ENCODE assay signal across 19 cellular contexts in the genomic region with DNA sequence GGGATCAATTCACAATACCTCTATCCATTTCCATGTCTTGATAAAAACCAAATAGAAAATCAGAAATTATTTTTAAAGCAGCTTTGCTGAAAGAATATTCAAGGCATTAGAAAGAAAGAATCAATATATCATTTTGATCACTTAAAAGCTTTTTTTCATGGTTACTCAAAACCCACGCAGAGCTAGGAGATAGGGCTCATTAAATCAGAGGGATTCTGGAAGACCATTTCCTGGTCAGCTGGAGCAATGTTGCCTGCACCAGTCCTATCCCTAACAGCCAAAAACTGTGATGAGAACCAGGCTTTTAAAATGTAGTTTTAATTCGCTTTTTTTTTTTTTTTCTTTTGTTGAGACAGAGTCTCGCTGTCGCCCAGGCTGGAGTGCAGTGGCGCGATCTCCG.
A peak's percentile ranks its signal among the peaks of the same experiment; 100 is the strongest.
DNase-seq lines count a peak whose midpoint lies in the region; ATAC-seq, FAIRE-seq and TF ChIP-seq lines count a peak whose summit lies in the region.
"Had no signal": no experiment of that assay in that cellular context is flagged by ENCODE, and none has a peak within 500 bp of the region (broad histone marks: within the 10 kb centered on the region; RNA-seq: fewer than 3 reads in every experiment).

No MANE protein-coding gene starts in this region.

- no peak for DNase-seq in heart left ventricle
- no peak for DNase-seq in Right ventricle myocardium superior
- DNase-seq in K562 (ENCODE audit: extremely low read depth in 1 of 4, low spot score in 3 of 4) = no peak
- peak; percentile 31 to 61 for DNase-seq in uterus
- DNase-seq in trophoblast cell = no peak
- no peak for DNase-seq in upper lobe of right lung
- DNase-seq: DND-41, KBM-7, MM.1S, NCI-H1048, NCI-H526, PC-3 had no signal

- H3K36me3 ChIP-seq in heart left ventricle (no peaks in the 10 kb centered on the region), K562 (ENCODE audit: control insufficient read depth, insufficient read depth, low read length) (no peaks in the 10 kb centered on the region), muscle layer of colon (ENCODE audit: insufficient read depth, low read length) (no peaks in the 10 kb centered on the region), uterus (no peaks in the 10 kb centered on the region), trophoblast cell (ENCODE audit: control insufficient read depth in 1 of 2, insufficient read depth in 2 of 2, low read length in 2 of 2) (no peaks in the 10 kb centered on the region), upper lobe of right lung (no peaks in the 10 kb centered on the region)
- H3K36me3 ChIP-seq: BE2C, HAP-1 had no signal

- H3K9ac ChIP-seq in K562 (ENCODE audit: insufficient read depth in 1 of 2, low read depth in 2 of 2, low read length in 2 of 2) = no peak overlapping the region
- H3K9ac ChIP-seq in muscle layer of colon (ENCODE audit: low read length) = no peak overlapping the region
- no peak overlapping the region for H3K9ac ChIP-seq in trophoblast cell (ENCODE audit: low read length)

- CTCF ChIA-PET in K562 (lab: Yijun Ruan, JAX; ENCODE audit: low intra/inter-chr PET ratio) = no interaction called here

- H2AFZ ChIP-seq in K562 (ENCODE audit: low read depth, low read length) = no peak overlapping the region
- no peak overlapping the region for H2AFZ ChIP-seq in trophoblast cell (ENCODE audit: insufficient read depth, low read length, poor library complexity)
- H2AFZ ChIP-seq: GM23338 had no signal

- no peaks in the 10 kb centered on the region for H3K9me1 ChIP-seq in K562 (ENCODE audit: control insufficient read depth, insufficient read depth, low read length)

- no peak overlapping the region for H2BK5ac ChIP-seq in trophoblast cell (ENCODE audit: low read depth, low read length, poor library complexity)

- TF ChIP-seq CTCF in heart left ventricle (IDR thresholded peaks at IDR 0.05) = no peak
- no peak for TF ChIP-seq CTCF in K562 (IDR thresholded peaks at IDR 0.05 in 2 of 3, conservative IDR thresholded peaks at IDR 0.05 in 1 of 3; ENCODE audit: insufficient read depth in 2 of 3, low read depth in 1 of 3, low read length in 3 of 3)
- no peak for TF ChIP-seq CTCF in uterus (IDR thresholded peaks at IDR 0.05)
- no peak for TF ChIP-seq CTCF in upper lobe of right lung (IDR thresholded peaks at IDR 0.05)

- H4K20me1 ChIP-seq in K562 (replicated peaks; ENCODE audit: control insufficient read depth, insufficient read depth, low read length) = no peaks in the 10 kb centered on the region

- no peak overlapping the region for H4K8ac ChIP-seq in trophoblast cell (ENCODE audit: low read depth, low read length)

- no peak overlapping the region for H4K91ac ChIP-seq in trophoblast cell (ENCODE audit: low read depth, low read length)

- no peak overlapping the region for H2AK5ac ChIP-seq in trophoblast cell (ENCODE audit: low read length)

- H3K14ac ChIP-seq in trophoblast cell (ENCODE audit: low read length) = no peak overlapping the region

- no peak for TF ChIP-seq EP300 in K562 (IDR thresholded peaks at IDR 0.05; ENCODE audit: low read length)

- no peak for TF ChIP-seq RAD21 in K562 (CRISPR knock-in tag; conservative IDR thresholded peaks at IDR 0.05 in 1 of 2, IDR thresholded peaks at IDR 0.05 in 1 of 2)

- H2BK120ac ChIP-seq in trophoblast cell (ENCODE audit: insufficient read depth, low read length, poor library complexity) = no peak overlapping the region

- no peak overlapping the region for H2BK12ac ChIP-seq in trophoblast cell (ENCODE audit: low read length)

- in situ Hi-C loops in K562 (cut with MboI) = no loop called here

- H3K4me3 ChIP-seq in heart left ventricle = no peak overlapping the region
- no peak overlapping the region for H3K4me3 ChIP-seq in K562
- H3K4me3 ChIP-seq in muscle layer of colon (ENCODE audit: low read depth in 1 of 2, low read length in 2 of 2) = no peak overlapping the region
- peak overlapping the region in 1 of 2 donors; percentile 12 for H3K4me3 ChIP-seq in uterus
- H3K4me3 ChIP-seq in trophoblast cell (ENCODE audit: low read depth, low read length) = no peak overlapping the region
- no peak overlapping the region for H3K4me3 ChIP-seq in upper lobe of right lung
- H3K4me3 ChIP-seq: GM23338, HAP-1 had no signal

- no peak for FAIRE-seq in K562 (lab: Jason Lieb, UNC)
- FAIRE-seq: D721Med, HepG2 had no signal

- H3K4me1 ChIP-seq in heart left ventricle (peaks cover 0 to 33% (median 21%) of the 10 kb centered on the region in 12 donors), K562 (replicated peaks in 1 of 2; ENCODE audit: control insufficient read depth in 2 of 2, insufficient read depth in 2 of 2, low read length in 2 of 2) (no peaks in the 10 kb centered on the region; a peak in 1 of 5 replicates), muscle layer of colon (ENCODE audit: insufficient read depth, low read length) (peaks cover 37% of the 10 kb centered on the region), uterus (peaks cover 3 to 8% of the 10 kb centered on the region in 2 donors), trophoblast cell (ENCODE audit: control insufficient read depth in 1 of 2, insufficient read depth in 2 of 2, low read length in 2 of 2) (peaks cover 3% of the 10 kb centered on the region in 2 experiments), upper lobe of right lung (peaks cover 11% of the 10 kb centered on the region)

- H3K79me1 ChIP-seq in trophoblast cell (ENCODE audit: low read length) = no peaks in the 10 kb centered on the region

- TF ChIP-seq POLR2A in heart left ventricle (IDR thresholded peaks at IDR 0.05) (no peak), K562 (conservative IDR thresholded peaks at IDR 0.05) (no peak), uterus (IDR thresholded peaks at IDR 0.05) (no peak)

- H4K12ac ChIP-seq in trophoblast cell (ENCODE audit: low read depth, low read length) = no peak overlapping the region

- no peak overlapping the region for H3K18ac ChIP-seq in trophoblast cell (ENCODE audit: low read length)

- no peak overlapping the region for H3K23ac ChIP-seq in trophoblast cell (ENCODE audit: low read length)

- H3K9me3 ChIP-seq in heart left ventricle (no peaks in the 10 kb centered on the region), K562 (replicated peaks; ENCODE audit: control insufficient read depth, insufficient read depth, low read depth, low read length) (no peaks in the 10 kb centered on the region), muscle layer of colon (ENCODE audit: low read length) (no peaks in the 10 kb centered on the region), uterus (no peaks in the 10 kb centered on the region), trophoblast cell (ENCODE audit: insufficient read depth, low read depth, low read length) (no peaks in the 10 kb centered on the region), upper lobe of right lung (no peaks in the 10 kb centered on the region)
- H3K9me3 ChIP-seq: BE2C, HAP-1 had no signal

- H3K4me2 ChIP-seq in K562 (ENCODE audit: insufficient read depth, low read length) = no peak overlapping the region
- no peak overlapping the region for H3K4me2 ChIP-seq in trophoblast cell (ENCODE audit: low read length)
- H3K4me2 ChIP-seq: GM23338 had no signal

- 73 to 94% (median 79%) methylated on average over 7 of the region's 7 CpGs for WGBS in heart left ventricle, 4 donors
- WGBS in K562 (ENCODE audit: insufficient coverage, low coverage, missing lambda C conversion rate) = 66% methylated on average over 5 of the region's 7 CpGs
- no CpG with 5 or more reads among the region's 7 CpGs for WGBS in trophoblast cell (ENCODE audit: extremely low coverage, insufficient coverage, insufficient read length)

- intact Hi-C loops in heart left ventricle (cut with DNase I) (no loop called here), Right ventricle myocardium superior (cut with DNase I) (no loop called here), K562 (cut with micrococcal nuclease) (no loop called here), uterus (cut with DNase I; ENCODE audit: low total_unique reads) (no loop called here), upper lobe of right lung (cut with DNase I) (no loop called here)

- ATAC-seq in heart left ventricle = peak in 2 of 4 donors; percentile 23 to 29
- ATAC-seq in Right ventricle myocardium superior (ENCODE audit: poor library complexity) = no peak
- ATAC-seq in K562 = no peak
- no peak for ATAC-seq in upper lobe of right lung
- ATAC-seq: GM23338, HepG2, PC-3 had no signal

- no TSS peak for BruUV-seq in K562 (replicated peaks; lab: Mats Ljungman, UMichigan)

- H3K27ac ChIP-seq in heart left ventricle = peak overlapping the region in 7 of 12 donors; percentile 10 to 53 (median 30)
- H3K27ac ChIP-seq in K562 (ENCODE audit: extremely low read depth, low read depth, low read length) = no peak overlapping the region
- peak overlapping the region; percentile 45 for H3K27ac ChIP-seq in muscle layer of colon (ENCODE audit: low read depth, low read length)
- H3K27ac ChIP-seq in uterus = peak overlapping the region; percentile 59 to 74
- H3K27ac ChIP-seq in trophoblast cell (ENCODE audit: low read depth, low read length) = no peak overlapping the region
- H3K27ac ChIP-seq in upper lobe of right lung = no peak overlapping the region
- H3K27ac ChIP-seq: HL-60 had no signal

- POLR2A ChIA-PET in K562 (lab: Yijun Ruan, JAX) = interaction anchor here (3.1 kb wide), 1 partner anchor 10 kb away, joined by 11 read pairs; no protein-coding TSS in a partner anchor

- no peaks in the 10 kb centered on the region for H3K27me3 ChIP-seq in heart left ventricle
- H3K27me3 ChIP-seq in K562 (ENCODE audit: control insufficient read depth in 2 of 2, insufficient read depth in 2 of 2, low read length in 2 of 2) = peaks cover 0 to 6% of the 10 kb centered on the region in 2 experiments; a peak in 2 of 5 replicates
- H3K27me3 ChIP-seq in muscle layer of colon (ENCODE audit: control insufficient read depth in 1 of 2, insufficient read depth in 2 of 2, low read length in 2 of 2) = no peaks in the 10 kb centered on the region
- H3K27me3 ChIP-seq in uterus = no peaks in the 10 kb centered on the region
- no peaks in the 10 kb centered on the region for H3K27me3 ChIP-seq in trophoblast cell (ENCODE audit: insufficient read depth, low read length)
- no peaks in the 10 kb centered on the region for H3K27me3 ChIP-seq in upper lobe of right lung
- H3K27me3 ChIP-seq: BE2C had no signal

- H3K79me2 ChIP-seq in K562 (ENCODE audit: control insufficient read depth, insufficient read depth, low read length) (no peaks in the 10 kb centered on the region), trophoblast cell (ENCODE audit: control insufficient read depth, insufficient read depth, low read length, poor library complexity) (no peaks in the 10 kb centered on the region)

- no peak overlapping the region for H3K4ac ChIP-seq in trophoblast cell (ENCODE audit: low read depth, low read length)

TF ChIP-seq in K562, 482 proteins besides CTCF, POLR2A, EP300 and RAD21 (continues in another document):
- 0 out of 2 replicates have a peak, but pooled peaks have one; percentile 9 for TF ChIP-seq ZNF589 (CRISPR knock-in tag; IDR thresholded peaks at IDR 0.05; ENCODE audit: low read depth)

Comparison
In these comparisons a context has a peak if more than half of its experiments do, and no peak if none do; other contexts are left out.
1. DNase-seq: peak in uterus (2 of 2); none in heart left ventricle (0 of 5), Right ventricle myocardium superior (single experiment), K562 (0 of 4), trophoblast cell (0 of 2) and upper lobe of right lung (single experiment).
2. H3K27ac ChIP-seq: peak in heart left ventricle (7 of 12), muscle layer of colon (single experiment) and uterus (2 of 2); none in K562 (single experiment), trophoblast cell (single experiment) and upper lobe of right lung (single experiment).